ENCODE assay signal across 18 cellular contexts in genomic region chr2:123935405-123935804, GRCh38.
A peak's percentile ranks its signal among the peaks of the same experiment; 100 is the strongest.
DNase-seq lines count a peak whose midpoint lies in the region; ATAC-seq and TF ChIP-seq lines count a peak whose summit lies in the region.
"Had no signal": no experiment of that assay in that cellular context is flagged by ENCODE, and none has a peak within 500 bp of the region (broad histone marks: within the 10 kb centered on the region; RNA-seq: fewer than 3 reads in every experiment).

No MANE protein-coding gene starts in this region.

- no peak for ATAC-seq in GM18909 (IDR thresholded peaks at IDR 0.05; ENCODE audit: poor library complexity, unreplicated experiment)
- ATAC-seq: T-helper 17 cell had no signal

- no peak overlapping the region for H3K4me2 ChIP-seq in DOHH2 (ENCODE audit: low read length)

- H3K27ac ChIP-seq in DOHH2 (ENCODE audit: low read depth, low read length) (no peak overlapping the region), WERI-Rb-1 (no peak overlapping the region)

- H4K20me1 ChIP-seq in DOHH2 (ENCODE audit: control insufficient read depth, insufficient read depth, low read depth, low read length): no peaks in the 10 kb centered on the region

- H3K9me2 ChIP-seq in DOHH2 (replicated peaks; ENCODE audit: control insufficient read depth, low read length): no peaks in the 10 kb centered on the region

- no peaks in the 10 kb centered on the region for H3K36me3 ChIP-seq in BE2C
- H3K36me3 ChIP-seq in DOHH2 (ENCODE audit: control insufficient read depth, low read length): no peaks in the 10 kb centered on the region
- no peaks in the 10 kb centered on the region for H3K36me3 ChIP-seq in WERI-Rb-1
- H3K36me3 ChIP-seq in H7 (replicated peaks; ENCODE audit: control insufficient read depth, insufficient read depth, low read length): no peaks in the 10 kb centered on the region

- no peaks in the 10 kb centered on the region for H3K79me2 ChIP-seq in DOHH2 (ENCODE audit: control insufficient read depth, low read length)

- H3K9me3 ChIP-seq in BE2C (no peaks in the 10 kb centered on the region), DOHH2 (ENCODE audit: control insufficient read depth, insufficient read depth, low read length) (no peaks in the 10 kb centered on the region), WERI-Rb-1 (ENCODE audit: severe bottlenecking) (peaks cover 4% of the 10 kb centered on the region)

- 0 out of 2 replicates have a peak, but pooled peaks have one; percentile 18 for TF ChIP-seq CTCF in BE2C (IDR thresholded peaks at IDR 0.05; ENCODE audit: low read depth, low read length)
- peak; percentile 12 for TF ChIP-seq CTCF in DOHH2 (IDR thresholded peaks at IDR 0.05; ENCODE audit: low read depth, low read length, poor library complexity, severe bottlenecking)
- TF ChIP-seq CTCF in LNCAP (IDR thresholded peaks at IDR 0.05): peak; percentile 18; the same call in 1 of the 2 replicates
- TF ChIP-seq CTCF in WERI-Rb-1 (IDR thresholded peaks at IDR 0.05; ENCODE audit: low read depth, low read length): peak; percentile 17; the same call in 1 of the 2 replicates

- H3K27me3 ChIP-seq in BE2C (no peaks in the 10 kb centered on the region), DOHH2 (ENCODE audit: control insufficient read depth, low read length) (no peaks in the 10 kb centered on the region), WERI-Rb-1 (ENCODE audit: insufficient read depth, low read depth, severe bottlenecking) (peaks cover 4% of the 10 kb centered on the region), H7 (ENCODE audit: control insufficient read depth, insufficient read depth, low read length) (no peaks in the 10 kb centered on the region)

- no peaks in the 10 kb centered on the region for H3F3A ChIP-seq in DOHH2 (ENCODE audit: control insufficient read depth, insufficient read depth)

- DNase-seq in BE2C: peak; percentile 5
- DNase-seq in WERI-Rb-1: no peak
- DNase-seq in SKM-1 treated with dmso at 0.1 percent for 144 hours (lab: John Stamatoyannopoulos, UW; ENCODE audit: unreplicated experiment): no peak
- DNase-seq in H7: no peak
- DNase-seq: DMS79 treated with DMSO at 0.1 percent for 48 hours, HFFc6, KG1, NCI-H1092, NCI-H1436, NCI-H187 treated with DMSO at 0.1 percent for 48 hours, NCI-H510A, NCI-H774, RPMI8226, SW 1271, T-helper 17 cell had no signal

- H3K4me3 ChIP-seq in BE2C (ENCODE audit: low read depth, low read length) (no peak overlapping the region), DOHH2 (ENCODE audit: low read length) (no peak overlapping the region), WERI-Rb-1 (ENCODE audit: low read depth, low read length) (no peak overlapping the region), H7 (ENCODE audit: insufficient read depth, low read depth, low read length) (no peak overlapping the region)

- H3K4me1 ChIP-seq in BE2C (no peaks in the 10 kb centered on the region), DOHH2 (ENCODE audit: control insufficient read depth, low read length) (no peaks in the 10 kb centered on the region)
